Comparison of ENCODE assay signal across 20 cellular contexts in the genomic region with DNA sequence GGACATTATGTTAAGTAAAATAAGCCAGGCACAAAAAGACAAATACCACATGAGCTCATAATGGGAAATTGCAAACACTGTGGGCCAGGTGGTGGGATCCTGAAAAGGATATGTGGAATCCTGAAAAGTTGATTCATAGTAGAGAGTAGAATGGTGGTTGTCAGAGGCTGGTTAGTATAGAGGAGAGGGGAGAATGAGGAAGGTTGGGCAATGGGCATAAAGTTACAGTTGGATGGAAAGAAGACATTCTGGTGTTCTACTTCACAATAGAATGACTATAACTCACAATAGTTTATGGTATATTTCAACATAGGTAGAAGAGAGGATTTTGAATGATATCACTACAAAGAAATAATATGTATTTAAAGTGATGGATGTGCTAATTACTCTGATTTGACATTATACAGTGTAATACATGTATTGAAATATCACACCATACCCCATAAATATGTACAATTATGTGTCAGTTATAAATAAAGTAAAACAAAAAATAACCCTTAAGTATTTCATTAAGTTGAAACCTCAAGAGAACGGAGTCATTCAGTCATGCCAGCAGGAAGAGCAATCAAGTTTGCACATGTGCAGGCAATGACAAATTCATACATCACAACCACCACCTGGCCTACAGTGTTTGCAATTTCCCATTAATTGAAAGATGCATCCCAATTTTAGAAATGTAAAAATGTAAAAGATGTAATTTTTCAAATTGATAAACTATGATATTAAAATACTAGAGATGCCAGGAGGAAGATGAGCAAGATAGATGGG.
"Had no signal": no experiment of that assay in that cellular context is flagged by ENCODE, and none has a peak within 500 bp of the region (broad histone marks: within the 10 kb centered on the region; RNA-seq: fewer than 3 reads in every experiment).

No MANE protein-coding gene starts in this region.

- H3K4me1 Mint-ChIP-seq: stimulated activated naive B cell treated with anti-CD40 and anti-IgM and Interleukin-4, amounts not matched to agents 10 μg/mL and 1 μg/mL and 100 μg/mL, for 72 hours had no signal

- H3K9me3 ChIP-seq: gastrocnemius medialis, mucosa of descending colon, right atrium auricular region, sigmoid colon, stomach, thoracic aorta, transverse colon had no signal

- DNase-seq: effector memory CD8-positive, alpha-beta T cell; erythroblast; gastrocnemius medialis; heart right ventricle; hypothalamus; mucosa of descending colon; naive thymus-derived CD8-positive, alpha-beta T cell; posterior cingulate gyrus; sigmoid colon; stimulated activated CD4-positive, alpha-beta T cell treated with anti-CD3 and anti-CD28 coated beads, Interleukin-2, amount 100 ng/mL, for 24 hours; stimulated activated CD4-positive, alpha-beta T cell treated with anti-CD3 and anti-CD28 coated beads, Interleukin-4, amount 100 ng/mL, for 4 hours; stimulated activated naive B cell treated with anti-CD40 and anti-IgM and Interleukin-4, amounts not matched to agents 10 μg/mL and 1 μg/mL and 100 μg/mL, for 72 hours; stomach; substantia nigra; transverse colon had no signal

- ATAC-seq: effector memory CD8-positive, alpha-beta T cell; gastrocnemius medialis; heart right ventricle; left lobe of liver; mucosa of descending colon; naive thymus-derived CD8-positive, alpha-beta T cell; stimulated activated naive B cell treated with anti-CD40 and anti-IgM and Interleukin-4, amounts not matched to agents 10 μg/mL and 1 μg/mL and 100 μg/mL, for 72 hours had no signal

- H3K36me3 Mint-ChIP-seq: naive thymus-derived CD8-positive, alpha-beta T cell; stimulated activated naive B cell treated with anti-CD40 and anti-IgM and Interleukin-4, amounts not matched to agents 10 μg/mL and 1 μg/mL and 100 μg/mL, for 72 hours had no signal

- H3K27ac ChIP-seq: gastrocnemius medialis, heart right ventricle, right atrium auricular region, sigmoid colon, skin epidermis, stomach, thoracic aorta, transverse colon had no signal

- H3K36me3 ChIP-seq: gastrocnemius medialis, heart right ventricle, right atrium auricular region, sigmoid colon, stomach, thoracic aorta, transverse colon had no signal

- H3K27ac Mint-ChIP-seq: effector memory CD8-positive, alpha-beta T cell; naive thymus-derived CD8-positive, alpha-beta T cell; stimulated activated naive B cell treated with anti-CD40 and anti-IgM and Interleukin-4, amounts not matched to agents 10 μg/mL and 1 μg/mL and 100 μg/mL, for 72 hours had no signal

- H3K4me3 ChIP-seq: gastrocnemius medialis, heart right ventricle, mucosa of descending colon, right atrium auricular region, sigmoid colon, skin epidermis, stomach, thoracic aorta, transverse colon had no signal

- H3K4me3 Mint-ChIP-seq: effector memory CD8-positive, alpha-beta T cell; naive thymus-derived CD8-positive, alpha-beta T cell; neural crest cell; stimulated activated naive B cell treated with anti-CD40 and anti-IgM and Interleukin-4, amounts not matched to agents 10 μg/mL and 1 μg/mL and 100 μg/mL, for 72 hours had no signal

- H3K27me3 ChIP-seq: gastrocnemius medialis, heart right ventricle, right atrium auricular region, sigmoid colon, stomach, transverse colon had no signal

- H3K27me3 Mint-ChIP-seq: effector memory CD8-positive, alpha-beta T cell had no signal

- H3K9me3 Mint-ChIP-seq: neural crest cell had no signal

- H3K4me1 ChIP-seq: gastrocnemius medialis, heart right ventricle, right atrium auricular region, sigmoid colon had no signal
